11 cellular contexts compared by ENCODE assay signal in the genomic region with DNA sequence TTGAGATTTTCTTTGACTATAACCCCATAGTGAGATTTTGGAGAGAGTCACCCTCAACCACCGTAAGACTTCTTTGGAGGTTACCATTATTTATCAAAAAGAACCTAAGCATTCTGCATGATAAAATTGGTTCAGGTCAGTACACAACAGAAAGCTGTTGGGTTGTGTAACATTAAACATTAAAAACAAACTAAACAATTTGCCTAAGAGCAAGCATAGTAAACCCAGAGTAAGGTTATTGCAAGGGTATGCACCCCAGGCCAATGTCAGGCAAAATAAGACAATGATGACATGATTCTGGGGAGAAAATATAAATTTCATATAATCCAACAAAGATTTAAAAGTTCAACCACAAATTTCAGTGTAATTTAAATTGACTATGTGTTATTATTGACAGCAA.
"Had no signal": no experiment of that assay in that cellular context is flagged by ENCODE, and none has a peak within 500 bp of the region (broad histone marks: within the 10 kb centered on the region; RNA-seq: fewer than 3 reads in every experiment).

No MANE protein-coding gene starts in this region.

- FAIRE-seq: H1, H54 had no signal

- H2AFZ ChIP-seq: GM23248, GM23338 had no signal

- H3K9ac ChIP-seq: GM23248 had no signal

- H3K9me3 ChIP-seq: HAP-1 had no signal

- ATAC-seq: GM23338, HCT116 had no signal

- H3K27ac ChIP-seq: GM23248 had no signal

- H3K4me1 ChIP-seq: HAP-1 had no signal

- H3K4me3 ChIP-seq: GM23248, GM23338, HAP-1 had no signal

- H3K36me3 ChIP-seq: HAP-1 had no signal

- H3K4me2 ChIP-seq: GM23338 had no signal

- DNase-seq: GM23248, GOT3, H7, H9, HCEC 1CT, HFFc6 had no signal
